ENCODE assay signal across 9 cellular contexts in genomic region chr7:6393667-6394056, GRCh38. TPM values are rescaled to one million over a fixed set of nuclear protein-coding genes. Genes with fewer than 3 reads are reported as not detected.
DNase-seq lines count a peak whose midpoint lies in the region; ATAC-seq and TF ChIP-seq lines count a peak whose summit lies in the region.
"Had no signal": no experiment of that assay in that cellular context is flagged by ENCODE, and none has a peak within 500 bp of the region (broad histone marks: within the 10 kb centered on the region; RNA-seq: fewer than 3 reads in every experiment).

No MANE protein-coding gene starts in this region.

- intact Hi-C loops in activated CD8-positive, alpha-beta T cell treated with anti-CD3 and anti-CD28 coated beads for 36 hours (cut with micrococcal nuclease) = no loop called here
- intact Hi-C loops in ascending aorta (cut with DNase I) = no loop called here
- intact Hi-C loops in thyroid gland (cut with DNase I) = no loop called here

- peaks cover 40% of the 10 kb centered on the region for H3K36me3 Mint-ChIP-seq in activated CD8-positive, alpha-beta T cell treated with anti-CD3 and anti-CD28 coated beads for 36 hours (ENCODE audit: low read depth)
- H3K36me3 Mint-ChIP-seq in activated CD8-positive, alpha-beta T cell treated with anti-CD3 and anti-CD28 coated beads, Interleukin-2, amount 10 ng/mL, durations not matched to agents 7 days and 5 days (ENCODE audit: low read depth) = peaks cover 50% of the 10 kb centered on the region

- H3K9ac ChIP-seq in Karpas-422 (ENCODE audit: low read length) = no peak overlapping the region

- H3K4me1 ChIP-seq in ascending aorta = peaks cover 6 to 26% of the 10 kb centered on the region in 2 donors
- peaks cover 21 to 37% of the 10 kb centered on the region in 2 donors for H3K4me1 ChIP-seq in lung (ENCODE audit: control insufficient read depth in 2 of 2, insufficient read depth in 2 of 2, low read length in 2 of 2)
- H3K4me1 ChIP-seq in thyroid gland = peaks cover 24 to 52% of the 10 kb centered on the region in 2 donors
- H3K4me1 ChIP-seq in Karpas-422 (ENCODE audit: low read length) = no peaks in the 10 kb centered on the region

- peaks cover 49% of the 10 kb centered on the region for H4K20me1 ChIP-seq in Karpas-422 (ENCODE audit: insufficient read depth, low read depth, low read length)

- no peak overlapping the region for H3K4me3 Mint-ChIP-seq in activated CD8-positive, alpha-beta T cell treated with anti-CD3 and anti-CD28 coated beads for 36 hours
- H3K4me3 Mint-ChIP-seq in activated CD8-positive, alpha-beta T cell treated with anti-CD3 and anti-CD28 coated beads, Interleukin-2, amount 10 ng/mL, durations not matched to agents 7 days and 5 days = no peak overlapping the region

- no peak overlapping the region for H2AFZ ChIP-seq in Karpas-422 (ENCODE audit: low read length)

- H3K36me3 ChIP-seq in ascending aorta = peaks cover 15 to 52% of the 10 kb centered on the region in 2 donors
- H3K36me3 ChIP-seq in lung (ENCODE audit: control insufficient read depth in 2 of 2, insufficient read depth in 2 of 2, low read length in 2 of 2) = peaks cover 2 to 14% of the 10 kb centered on the region in 2 donors
- peaks cover 8 to 9% of the 10 kb centered on the region in 2 donors for H3K36me3 ChIP-seq in thyroid gland
- H3K36me3 ChIP-seq in Karpas-422 (ENCODE audit: insufficient read depth, low read length) = peaks cover 19% of the 10 kb centered on the region

- DNase-seq in activated CD8-positive, alpha-beta T cell treated with anti-CD3 and anti-CD28 coated beads for 36 hours = no peak
- no peak for DNase-seq in activated CD8-positive, alpha-beta T cell treated with anti-CD3 and anti-CD28 coated beads, Interleukin-2, amount 10 ng/mL, durations not matched to agents 7 days and 5 days
- DNase-seq in ascending aorta (ENCODE audit: low spot score in 2 of 2) (no peak), lung (ENCODE audit: low spot score) (no peak), thyroid gland (no peak), NCI-H2107 treated with DMSO at 0.1 percent for 48 hours (lab: John Stamatoyannopoulos, UW; ENCODE audit: unreplicated experiment) (no peak), Karpas-422 (no peak)
- DNase-seq in stimulated activated CD4-positive, alpha-beta T cell treated with anti-CD3 and anti-CD28 coated beads, Interleukin-4, amount 100 ng/mL, for 4 hours = no peak
- DNase-seq: glutamatergic neuron had no signal

- H3K4me1 Mint-ChIP-seq in activated CD8-positive, alpha-beta T cell treated with anti-CD3 and anti-CD28 coated beads for 36 hours (ENCODE audit: low read depth) = peaks cover 43% of the 10 kb centered on the region
- peaks cover 38% of the 10 kb centered on the region for H3K4me1 Mint-ChIP-seq in activated CD8-positive, alpha-beta T cell treated with anti-CD3 and anti-CD28 coated beads, Interleukin-2, amount 10 ng/mL, durations not matched to agents 7 days and 5 days (ENCODE audit: low read depth)

- H3K9me2 ChIP-seq in Karpas-422 (replicated peaks; ENCODE audit: insufficient read depth, low read length) = no peaks in the 10 kb centered on the region

- no peak for ATAC-seq in activated CD8-positive, alpha-beta T cell treated with anti-CD3 and anti-CD28 coated beads for 36 hours
- ATAC-seq in activated CD8-positive, alpha-beta T cell treated with anti-CD3 and anti-CD28 coated beads, Interleukin-2, amount 10 ng/mL, durations not matched to agents 7 days and 5 days = no peak
- no peak for ATAC-seq in lung (ENCODE audit: insufficient read depth, low FRiP score)

- no peak for TF ChIP-seq CTCF in activated CD8-positive, alpha-beta T cell treated with anti-CD3 and anti-CD28 coated beads for 36 hours (IDR thresholded peaks at IDR 0.05)
- no peak for TF ChIP-seq CTCF in ascending aorta (IDR thresholded peaks at IDR 0.05)
- no peak for TF ChIP-seq CTCF in lung (IDR thresholded peaks at IDR 0.05; ENCODE audit: control extremely low read depth, extremely low read depth)
- TF ChIP-seq CTCF in thyroid gland (IDR thresholded peaks at IDR 0.05) = no peak

- no peak overlapping the region for H3K4me3 ChIP-seq in ascending aorta
- no peak overlapping the region for H3K4me3 ChIP-seq in lung
- no peak overlapping the region for H3K4me3 ChIP-seq in thyroid gland (replicated peaks in 1 of 3)
- H3K4me3 ChIP-seq in Karpas-422 (ENCODE audit: low read length) = no peak overlapping the region

- H3K27ac ChIP-seq in ascending aorta (peak overlapping the region; percentile 51 to 56), lung (ENCODE audit: low read depth in 1 of 2, low read length in 1 of 2) (peak overlapping the region; percentile 77 to 97), thyroid gland (peak overlapping the region; percentile 13 to 78 (median 76)), Karpas-422 (ENCODE audit: low read length) (no peak overlapping the region)

- H3K27me3 ChIP-seq in ascending aorta (no peaks in the 10 kb centered on the region), lung (ENCODE audit: control insufficient read depth, insufficient read depth) (no peaks in the 10 kb centered on the region), thyroid gland (no peaks in the 10 kb centered on the region), Karpas-422 (ENCODE audit: low read length) (no peaks in the 10 kb centered on the region)

- H3K9me3 Mint-ChIP-seq in activated CD8-positive, alpha-beta T cell treated with anti-CD3 and anti-CD28 coated beads for 36 hours = no peaks in the 10 kb centered on the region
- H3K9me3 Mint-ChIP-seq in activated CD8-positive, alpha-beta T cell treated with anti-CD3 and anti-CD28 coated beads, Interleukin-2, amount 10 ng/mL, durations not matched to agents 7 days and 5 days (ENCODE audit: insufficient read depth) = no peaks in the 10 kb centered on the region

- CTCF ChIA-PET in activated CD8-positive, alpha-beta T cell treated with anti-CD3 and anti-CD28 coated beads for 36 hours (lab: Charles Lee) = no interaction called here
- CTCF ChIA-PET in activated CD8-positive, alpha-beta T cell treated with anti-CD3 and anti-CD28 coated beads, Interleukin-2, amount 10 ng/mL, durations not matched to agents 7 days and 5 days (lab: Charles Lee) = no interaction called here

- TF ChIP-seq POLR2A in thyroid gland (IDR thresholded peaks at IDR 0.05) = no peak

- H3K27me3 Mint-ChIP-seq in activated CD8-positive, alpha-beta T cell treated with anti-CD3 and anti-CD28 coated beads for 36 hours = no peaks in the 10 kb centered on the region
- no peaks in the 10 kb centered on the region for H3K27me3 Mint-ChIP-seq in activated CD8-positive, alpha-beta T cell treated with anti-CD3 and anti-CD28 coated beads, Interleukin-2, amount 10 ng/mL, durations not matched to agents 7 days and 5 days (ENCODE audit: low read depth)

- H3K79me2 ChIP-seq in Karpas-422 (ENCODE audit: low read length) = peaks cover 90% of the 10 kb centered on the region

- H3K27ac Mint-ChIP-seq in activated CD8-positive, alpha-beta T cell treated with anti-CD3 and anti-CD28 coated beads for 36 hours = peak overlapping the region; percentile 75
- H3K27ac Mint-ChIP-seq in activated CD8-positive, alpha-beta T cell treated with anti-CD3 and anti-CD28 coated beads, Interleukin-2, amount 10 ng/mL, durations not matched to agents 7 days and 5 days = no peak overlapping the region

- H3K9me3 ChIP-seq in ascending aorta (no peaks in the 10 kb centered on the region), lung (ENCODE audit: control insufficient read depth in 2 of 2, insufficient read depth in 1 of 2, low read length in 1 of 2) (no peaks in the 10 kb centered on the region), thyroid gland (no peaks in the 10 kb centered on the region), Karpas-422 (ENCODE audit: low read length) (no peaks in the 10 kb centered on the region)

- 76 to 91% methylated on average over 3 of the region's 3 CpGs for WGBS in lung, 2 donors
- 83 to 89% methylated on average over 3 of the region's 3 CpGs for WGBS in thyroid gland, 2 donors

- POLR2A ChIA-PET in activated CD8-positive, alpha-beta T cell treated with anti-CD3 and anti-CD28 coated beads for 36 hours (lab: Charles Lee) = interaction anchor here (0.6 kb wide), 1 partner anchor 40 kb away, joined by 3 read pairs; no protein-coding TSS in a partner anchor
- POLR2A ChIA-PET in activated CD8-positive, alpha-beta T cell treated with anti-CD3 and anti-CD28 coated beads, Interleukin-2, amount 10 ng/mL, durations not matched to agents 7 days and 5 days (lab: Charles Lee) = no interaction called here

- H3K4me2 ChIP-seq in Karpas-422 (ENCODE audit: low read depth, low read length, poor library complexity, severe bottlenecking) = no peak overlapping the region

RNA-seq across cellular contexts. Expression of gene RAC1, which starts 19.3 kb away (rescaled TPM):
- total RNA-seq in activated CD8-positive, alpha-beta T cell treated with anti-CD3 and anti-CD28 coated beads for 36 hours = 100 to 1,000 TPM; 143 to 152 TPM
- 100 to 1,000 TPM; 182 to 186 TPM for total RNA-seq in activated CD8-positive, alpha-beta T cell treated with anti-CD3 and anti-CD28 coated beads, Interleukin-2, amount 10 ng/mL, durations not matched to agents 7 days and 5 days
- total RNA-seq in ascending aorta (96.3 TPM), lung (100 to 1,000 TPM in 1 of 2 donors, 10 to 100 TPM in 1; 99.1 to 261 TPM), thyroid gland (100 to 1,000 TPM; 141 to 284 (median 180) TPM)
- 100 to 1,000 TPM; 251 to 269 TPM for polyA plus RNA-seq in lung
- 75.1 and 91.5 TPM in 2 replicates for total RNA-seq in Karpas-422 (2014; rRNA removed; shearing (Covaris generic); ENCODE audit: low replicate concordance)

RNA-seq across cellular contexts. Expression of gene FAM220A, which starts 44.9 kb away (rescaled TPM):
- total RNA-seq in activated CD8-positive, alpha-beta T cell treated with anti-CD3 and anti-CD28 coated beads for 36 hours = 10 to 100 TPM; 10.7 to 11.3 TPM
- total RNA-seq in activated CD8-positive, alpha-beta T cell treated with anti-CD3 and anti-CD28 coated beads, Interleukin-2, amount 10 ng/mL, durations not matched to agents 7 days and 5 days = 10 to 100 TPM; 11.6 to 16.7 TPM
- total RNA-seq in ascending aorta (13.0 TPM), lung (10 to 100 TPM; 16.2 to 16.7 TPM), thyroid gland (10 to 100 TPM; 14.3 to 26.6 (median 20.8) TPM)
- 1 to 10 TPM; 6.1 to 7.5 TPM for polyA plus RNA-seq in lung
- total RNA-seq in Karpas-422 (2014; rRNA removed; shearing (Covaris generic); ENCODE audit: low replicate concordance) = 24.2 and 24.8 TPM in 2 replicates

RNA-seq across cellular contexts. Expression of gene DAGLB, which starts 54.1 kb away (rescaled TPM):
- 10 to 100 TPM; 17.7 to 20.2 TPM for total RNA-seq in activated CD8-positive, alpha-beta T cell treated with anti-CD3 and anti-CD28 coated beads for 36 hours
- 10 to 100 TPM; 25.1 to 28.5 TPM for total RNA-seq in activated CD8-positive, alpha-beta T cell treated with anti-CD3 and anti-CD28 coated beads, Interleukin-2, amount 10 ng/mL, durations not matched to agents 7 days and 5 days
- total RNA-seq in ascending aorta (5.2 TPM), lung (10 to 100 TPM; 22.6 to 43.3 TPM), thyroid gland (10 to 100 TPM; 14.1 to 18.4 (median 16.2) TPM)
- 10 to 100 TPM; 13.9 to 16.3 TPM for polyA plus RNA-seq in lung
- 10.0 and 15.4 TPM in 2 replicates for total RNA-seq in Karpas-422 (2014; rRNA removed; shearing (Covaris generic); ENCODE audit: low replicate concordance)
